9 cellular contexts compared by ENCODE assay signal in genomic region chr9:36924071-36924470, GRCh38.
A peak's percentile ranks its signal among the peaks of the same experiment; 100 is the strongest.
DNase-seq lines count a peak whose midpoint lies in the region; ATAC-seq and TF ChIP-seq lines count a peak whose summit lies in the region.
"Had no signal": no experiment of that assay in that cellular context is flagged by ENCODE, and none has a peak within 500 bp of the region (broad histone marks: within the 10 kb centered on the region; RNA-seq: fewer than 3 reads in every experiment).

No MANE protein-coding gene starts in this region.

- H3K79me2 ChIP-seq in osteoblast (ENCODE audit: insufficient read depth, low read length), result no peaks in the 10 kb centered on the region

- H3K27ac ChIP-seq in osteoblast (ENCODE audit: low read depth, low read length) (no peak overlapping the region), left ventricle myocardium inferior (replicated peaks) (no peak overlapping the region)

- peaks cover 65% of the 10 kb centered on the region for H3K4me1 Mint-ChIP-seq in activated T-cell treated with anti-CD3 and anti-CD28 coated beads, Interleukin-2, amount 50 U/mL, for 72 hours (ENCODE audit: low read depth)
- H3K4me1 Mint-ChIP-seq: CD8-positive, alpha-beta memory T cell had no signal

- intact Hi-C loops in left ventricle myocardium inferior (cut with micrococcal nuclease), result no loop called here

- H3K9me3 ChIP-seq in osteoblast (ENCODE audit: low read depth, low read length) (no peaks in the 10 kb centered on the region), left ventricle myocardium inferior (replicated peaks) (peaks cover 4% of the 10 kb centered on the region)

- TF ChIP-seq CTCF in osteoblast (IDR thresholded peaks at IDR 0.05; ENCODE audit: extremely low read depth, low read depth, low read length) (no peak), left ventricle myocardium inferior (IDR thresholded peaks at IDR 0.05; ENCODE audit: borderline replicate concordance) (no peak)

- H3K4me3 ChIP-seq in osteoblast (ENCODE audit: insufficient read depth, low read length), result no peak overlapping the region
- no peak overlapping the region for H3K4me3 ChIP-seq in left ventricle myocardium inferior

- no peak overlapping the region for H2AFZ ChIP-seq in osteoblast (ENCODE audit: low read length)

- H3K27me3 ChIP-seq in osteoblast (ENCODE audit: insufficient read depth, low read length) (peaks cover 20% of the 10 kb centered on the region), left ventricle myocardium inferior (ENCODE audit: low read depth) (peaks cover 83% of the 10 kb centered on the region)

- H3K4me1 ChIP-seq in osteoblast (ENCODE audit: insufficient read depth, low read length), result peaks cover 39% of the 10 kb centered on the region
- H3K4me1 ChIP-seq in left ventricle myocardium inferior, result no peaks in the 10 kb centered on the region

- no peaks in the 10 kb centered on the region for H3K9me3 Mint-ChIP-seq in activated T-cell treated with anti-CD3 and anti-CD28 coated beads, Interleukin-2, amount 50 U/mL, for 72 hours
- H3K9me3 Mint-ChIP-seq: CD8-positive, alpha-beta memory T cell had no signal

- H3K27ac Mint-ChIP-seq in activated T-cell treated with anti-CD3 and anti-CD28 coated beads, Interleukin-2, amount 50 U/mL, for 72 hours, result peak overlapping the region; percentile 43
- H3K27ac Mint-ChIP-seq: CD8-positive, alpha-beta memory T cell had no signal

- ATAC-seq in HG03432 (IDR thresholded peaks at IDR 0.05; ENCODE audit: unreplicated experiment) (peak; percentile 73), HG03342 (IDR thresholded peaks at IDR 0.05; ENCODE audit: unreplicated experiment) (no peak)
- ATAC-seq in activated T-cell treated with anti-CD3 and anti-CD28 coated beads, Interleukin-2, amount 50 U/mL, for 72 hours (replicated peaks in 1 of 2), result peak; percentile 83 to 86

- no peaks in the 10 kb centered on the region for H3K36me3 Mint-ChIP-seq in activated T-cell treated with anti-CD3 and anti-CD28 coated beads, Interleukin-2, amount 50 U/mL, for 72 hours (ENCODE audit: insufficient read depth in 2 of 2)
- H3K36me3 Mint-ChIP-seq: CD8-positive, alpha-beta memory T cell had no signal

- H3K27me3 Mint-ChIP-seq in activated T-cell treated with anti-CD3 and anti-CD28 coated beads, Interleukin-2, amount 50 U/mL, for 72 hours (ENCODE audit: low read depth), result peaks cover 53% of the 10 kb centered on the region

- H3K4me2 ChIP-seq in osteoblast (ENCODE audit: insufficient read depth, low read length), result no peak overlapping the region

- H4K20me1 ChIP-seq in osteoblast (ENCODE audit: insufficient read depth, low read length), result peaks cover 7% of the 10 kb centered on the region

- H3K36me3 ChIP-seq in osteoblast (ENCODE audit: insufficient read depth, low read length) (no peaks in the 10 kb centered on the region), left ventricle myocardium inferior (no peaks in the 10 kb centered on the region)

- DNase-seq in SIG-M5 treated with dmso at 0.1 percent for 504 hours (lab: John Stamatoyannopoulos, UW; ENCODE audit: unreplicated experiment) (peak; percentile 67), SIG-M5 (lab: John Stamatoyannopoulos, UW) (no peak), osteoblast (ENCODE audit: insufficient read length, low spot score, missing footprints) (peak; percentile 92), left ventricle myocardium inferior (no peak), NCI-H446 treated with DMSO at 0.1 percent for 48 hours (lab: John Stamatoyannopoulos, UW) (no peak)
- peak; percentile 50 to 55 for DNase-seq in activated T-cell treated with anti-CD3 and anti-CD28 coated beads, Interleukin-2, amount 50 U/mL, for 72 hours
- DNase-seq: CD8-positive, alpha-beta memory T cell had no signal

- H3K4me3 Mint-ChIP-seq in activated T-cell treated with anti-CD3 and anti-CD28 coated beads, Interleukin-2, amount 50 U/mL, for 72 hours, result peak overlapping the region; percentile 54 to 60
- H3K4me3 Mint-ChIP-seq: CD8-positive, alpha-beta memory T cell had no signal

Comparison
In these comparisons a context has a peak if more than half of its experiments do, and no peak if none do; other contexts are left out.
1. DNase-seq: peak in SIG-M5 treated with dmso at 0.1 percent for 504 hours (single experiment), activated T-cell treated with anti-CD3 and anti-CD28 coated beads, Interleukin-2, amount 50 U/mL, for 72 hours (2 of 2) and osteoblast (single experiment); none in SIG-M5 (single experiment), left ventricle myocardium inferior (single experiment) and NCI-H446 treated with DMSO at 0.1 percent for 48 hours (single experiment).